20 cellular contexts compared by ENCODE assay signal in the genomic region with DNA sequence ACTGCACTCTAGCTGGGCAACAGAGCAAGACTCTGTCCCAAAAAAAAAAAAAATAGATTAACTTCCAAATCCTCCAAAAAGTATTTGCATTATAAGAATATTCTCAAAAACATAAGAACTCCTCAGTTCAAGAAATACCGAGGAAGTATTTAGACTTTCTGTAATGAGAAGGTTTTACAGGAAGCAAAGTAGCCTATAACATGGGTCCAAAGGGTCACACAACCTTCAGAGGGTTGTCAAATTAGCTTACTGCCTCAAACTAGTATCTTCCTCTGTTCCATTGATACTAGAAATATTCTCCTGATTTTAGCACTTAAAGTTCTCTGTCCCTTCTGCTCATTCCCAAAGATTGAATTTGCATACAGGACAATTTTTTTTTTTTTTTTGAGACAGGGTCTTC.
DNase-seq lines count a peak whose midpoint lies in the region; ATAC-seq and TF ChIP-seq lines count a peak whose summit lies in the region.
"Had no signal": no experiment of that assay in that cellular context is flagged by ENCODE, and none has a peak within 500 bp of the region (broad histone marks: within the 10 kb centered on the region; RNA-seq: fewer than 3 reads in every experiment).

No MANE protein-coding gene starts in this region.

- no peaks in the 10 kb centered on the region for H3K36me3 ChIP-seq in KMS-11 (ENCODE audit: insufficient read depth)
- H3K36me3 ChIP-seq: BE2C had no signal

- no peaks in the 10 kb centered on the region for H3K9me3 Mint-ChIP-seq in progenitor cell of endocrine pancreas (ENCODE audit: low read depth)
- H3K9me3 Mint-ChIP-seq: CD14-positive monocyte; CD4-positive, alpha-beta T cell; CD8-positive, alpha-beta memory T cell; GM23338; H9 had no signal

- H3K27me3 Mint-ChIP-seq in progenitor cell of endocrine pancreas = no peaks in the 10 kb centered on the region
- H3K27me3 Mint-ChIP-seq: CD4-positive, alpha-beta T cell; CD8-positive, alpha-beta memory T cell had no signal

- H3K27ac ChIP-seq in KMS-11 (no peak overlapping the region), VCaP (peak overlapping the region; percentile 9; the same call in 1 of the 2 replicates)
- H3K27ac ChIP-seq: A549; BLaER1 treated with 17β-estradiol and CSF1 and Interleukin-3, amounts not matched to agents 10 nM and 100 nM had no signal

- DNase-seq in progenitor cell of endocrine pancreas (ENCODE audit: low spot score, unreplicated experiment) (no peak), NCI-H1930 (lab: John Stamatoyannopoulos, UW) (no peak), D341Med (ENCODE audit: low spot score) (no peak)
- DNase-seq: 8988T; ACHN; AML-193; BE2C; CD4-positive, alpha-beta T cell; CD8-positive, alpha-beta memory T cell; DMS153; DND-41; H9 had no signal

- no peak overlapping the region for H3K4me3 Mint-ChIP-seq in progenitor cell of endocrine pancreas (ENCODE audit: low read depth)
- H3K4me3 Mint-ChIP-seq: CD14-positive monocyte; CD4-positive, alpha-beta T cell; GM23338; H9 had no signal

- H3K4me2 ChIP-seq in KMS-11 = peak overlapping the region; percentile 46
- H3K4me2 ChIP-seq: A549; BLaER1 treated with 17β-estradiol and CSF1 and Interleukin-3, amounts not matched to agents 10 nM and 100 nM; GM23338 had no signal

- no peaks in the 10 kb centered on the region for H4K20me1 ChIP-seq in KMS-11 (ENCODE audit: insufficient read depth)
- H4K20me1 ChIP-seq: BLaER1 treated with 17β-estradiol and CSF1 and Interleukin-3, amounts not matched to agents 10 nM and 100 nM had no signal

- ATAC-seq in GM21619 (IDR thresholded peaks at IDR 0.05; ENCODE audit: unreplicated experiment) = no peak
- ATAC-seq: A549, GM23338, HCT116 had no signal

- peaks cover 34% of the 10 kb centered on the region for H3K4me1 ChIP-seq in KMS-11 (ENCODE audit: low read depth, poor library complexity, severe bottlenecking)
- H3K4me1 ChIP-seq: A549, BE2C had no signal

- no peaks in the 10 kb centered on the region for H3K79me2 ChIP-seq in KMS-11 (ENCODE audit: insufficient read depth, low read depth)

- H2AFZ ChIP-seq in KMS-11 (ENCODE audit: low read depth) = no peak overlapping the region
- H2AFZ ChIP-seq: GM23338 had no signal

- peak overlapping the region; percentile 73 for H3K27ac Mint-ChIP-seq in progenitor cell of endocrine pancreas
- H3K27ac Mint-ChIP-seq: CD14-positive monocyte; CD4-positive, alpha-beta T cell; GM23338 had no signal

- no peak overlapping the region for H3K4me3 ChIP-seq in KMS-11 (IDR thresholded peaks at IDR 0.05; ENCODE audit: insufficient read depth, low read depth, low read length)
- H3K4me3 ChIP-seq: A549; BLaER1 treated with 17β-estradiol and CSF1 and Interleukin-3, amounts not matched to agents 10 nM and 100 nM; GM23338 had no signal

- H3K9ac ChIP-seq in KMS-11 = no peak overlapping the region
- H3K9ac ChIP-seq: BLaER1 treated with 17β-estradiol and CSF1 and Interleukin-3, amounts not matched to agents 10 nM and 100 nM had no signal

- peaks cover 3% of the 10 kb centered on the region for H3K36me3 Mint-ChIP-seq in progenitor cell of endocrine pancreas (ENCODE audit: insufficient read depth)

- no peaks in the 10 kb centered on the region for H3K27me3 ChIP-seq in KMS-11 (ENCODE audit: insufficient read depth, low read depth)
- H3K27me3 ChIP-seq: BE2C; BLaER1 treated with 17β-estradiol and CSF1 and Interleukin-3, amounts not matched to agents 10 nM and 100 nM had no signal

- TF ChIP-seq CTCF in KMS-11 (conservative IDR thresholded peaks at IDR 0.05; ENCODE audit: low read depth, low read length) = no peak
- no peak for TF ChIP-seq CTCF in VCaP (conservative IDR thresholded peaks at IDR 0.05)
- no peak for TF ChIP-seq CTCF in progenitor cell of endocrine pancreas (IDR thresholded peaks at IDR 0.05; ENCODE audit: unreplicated experiment)

- peaks cover 2% of the 10 kb centered on the region for H3K4me1 Mint-ChIP-seq in progenitor cell of endocrine pancreas (ENCODE audit: low read depth)
- H3K4me1 Mint-ChIP-seq: CD8-positive, alpha-beta memory T cell; GM23338; H9 had no signal
